Comparison of ENCODE assay signal across 10 cellular contexts in genomic region chr16:56965939-56966515, GRCh38. TPM values are rescaled to one million over a fixed set of nuclear protein-coding genes. Genes with fewer than 3 reads are reported as not detected.
A peak's percentile ranks its signal among the peaks of the same experiment; 100 is the strongest.
DNase-seq lines count a peak whose midpoint lies in the region; ATAC-seq, FAIRE-seq and TF ChIP-seq lines count a peak whose summit lies in the region.
"Had no signal": no experiment of that assay in that cellular context is flagged by ENCODE, and none has a peak within 500 bp of the region (broad histone marks: within the 10 kb centered on the region; RNA-seq: fewer than 3 reads in every experiment).

No MANE protein-coding gene starts in this region.

- peak overlapping the region; percentile 48 for H3K4me3 Mint-ChIP-seq in CD8-positive, alpha-beta T cell
- peak overlapping the region in 2 of 4 donors; percentile 49 to 60 for H3K4me3 Mint-ChIP-seq in IgD-negative memory B cell
- H3K4me3 Mint-ChIP-seq in astrocyte (ENCODE audit: unreplicated experiment) = no peak overlapping the region
- H3K4me3 Mint-ChIP-seq in nephron = no peak overlapping the region
- H3K4me3 Mint-ChIP-seq: WTC11 had no signal

- CTCF ChIA-PET in CD8-positive, alpha-beta T cell (lab: Charles Lee) = interaction anchor here (0.9 to 6.4 kb wide), 22 partner anchors 10 to 202 kb away, joined by 3 to 117 read pairs (median 14); partner anchors contain the start of gene NLRC5

- H3K9me3 Mint-ChIP-seq in CD8-positive, alpha-beta T cell = no peaks in the 10 kb centered on the region
- H3K9me3 Mint-ChIP-seq in IgD-negative memory B cell = no peaks in the 10 kb centered on the region
- H3K9me3 Mint-ChIP-seq in astrocyte (ENCODE audit: unreplicated experiment) = peaks cover 3% of the 10 kb centered on the region
- H3K9me3 Mint-ChIP-seq in nephron = no peaks in the 10 kb centered on the region

- H4K20me1 ChIP-seq in astrocyte (ENCODE audit: insufficient read depth, low read length) = no peaks in the 10 kb centered on the region

- H2AFZ ChIP-seq in astrocyte (ENCODE audit: low read depth, low read length) = peak overlapping the region; percentile 51

- no peak overlapping the region for H3K4me3 ChIP-seq in CD8-positive, alpha-beta T cell (ENCODE audit: low read depth, low read length)
- H3K4me3 ChIP-seq in astrocyte (ENCODE audit: insufficient read depth, low read depth, low read length) = no peak overlapping the region

- TF ChIP-seq CTCF in CD8-positive, alpha-beta T cell (IDR thresholded peaks at IDR 0.05) = no peak
- TF ChIP-seq CTCF in astrocyte (IDR thresholded peaks at IDR 0.05; ENCODE audit: insufficient read depth, low read depth, low read length) (no peak), nephron (IDR thresholded peaks at IDR 0.05; ENCODE audit: unreplicated experiment in 3 of 3) (no peak)

- H3K27ac Mint-ChIP-seq in CD8-positive, alpha-beta T cell = peak overlapping the region; percentile 84
- H3K27ac Mint-ChIP-seq in IgD-negative memory B cell = peak overlapping the region; percentile 78 to 92 (median 90)
- peak overlapping the region; percentile 88 for H3K27ac Mint-ChIP-seq in astrocyte (ENCODE audit: unreplicated experiment)
- H3K27ac Mint-ChIP-seq in nephron = peak overlapping the region; percentile 79 to 94 (median 87)
- H3K27ac Mint-ChIP-seq: WTC11 had no signal

- peaks cover 24% of the 10 kb centered on the region for H3K4me1 Mint-ChIP-seq in CD8-positive, alpha-beta T cell (ENCODE audit: low read depth)
- H3K4me1 Mint-ChIP-seq in IgD-negative memory B cell (peaks cover 19 to 31% (median 27%) of the 10 kb centered on the region in 3 donors), astrocyte (ENCODE audit: low read depth, unreplicated experiment) (peaks cover 14% of the 10 kb centered on the region), nephron (peaks cover 23% of the 10 kb centered on the region)

- ATAC-seq in CD8-positive, alpha-beta T cell = no peak
- no peak for ATAC-seq in HG03108 (IDR thresholded peaks at IDR 0.05; ENCODE audit: unreplicated experiment)
- ATAC-seq: WTC11 had no signal

- no peak for FAIRE-seq in astrocyte (lab: Jason Lieb, UNC)

- DNase-seq in CD8-positive, alpha-beta T cell = no peak
- DNase-seq in astrocyte (ENCODE audit: low read depth) = no peak
- no peak for DNase-seq in stimulated activated CD4-positive, alpha-beta T cell treated with anti-CD3 and anti-CD28 coated beads, Interleukin-4, amount 100 ng/mL, for 4 hours
- DNase-seq in central memory CD4-positive, alpha-beta T cell = no peak
- no peak for DNase-seq in NCI-H1436 treated with DMSO at 0.1 percent for 48 hours (lab: John Stamatoyannopoulos, UW)
- DNase-seq: DMS79 had no signal

- H3K4me2 ChIP-seq in astrocyte (ENCODE audit: low read length) = no peak overlapping the region

- peaks cover 32% of the 10 kb centered on the region for H3K4me1 ChIP-seq in CD8-positive, alpha-beta T cell (ENCODE audit: insufficient read depth, low read length)
- H3K4me1 ChIP-seq in astrocyte (ENCODE audit: insufficient read depth, low read length) = peaks cover 20% of the 10 kb centered on the region

- H3K9me3 ChIP-seq in CD8-positive, alpha-beta T cell (ENCODE audit: low read length) = no peaks in the 10 kb centered on the region
- no peaks in the 10 kb centered on the region for H3K9me3 ChIP-seq in astrocyte (ENCODE audit: insufficient read depth, low read depth, low read length)

- no peaks in the 10 kb centered on the region for H3K79me2 ChIP-seq in astrocyte (ENCODE audit: insufficient read depth, low read length)

- H3K27me3 ChIP-seq in CD8-positive, alpha-beta T cell (ENCODE audit: insufficient read depth, low read length) = no peaks in the 10 kb centered on the region
- no peaks in the 10 kb centered on the region for H3K27me3 ChIP-seq in astrocyte (ENCODE audit: insufficient read depth, low read length)

- no peaks in the 10 kb centered on the region for H3K36me3 Mint-ChIP-seq in CD8-positive, alpha-beta T cell
- H3K36me3 Mint-ChIP-seq in IgD-negative memory B cell (peaks cover under 1% of the 10 kb centered on the region), astrocyte (ENCODE audit: low read depth, unreplicated experiment) (no peaks in the 10 kb centered on the region), nephron (ENCODE audit: low read depth) (no peaks in the 10 kb centered on the region)
- H3K36me3 Mint-ChIP-seq: WTC11 had no signal

- no peaks in the 10 kb centered on the region for H3K27me3 Mint-ChIP-seq in CD8-positive, alpha-beta T cell (ENCODE audit: low read depth)
- H3K27me3 Mint-ChIP-seq in IgD-negative memory B cell (no peaks in the 10 kb centered on the region), astrocyte (ENCODE audit: low read depth, unreplicated experiment) (peaks cover 4% of the 10 kb centered on the region), nephron (ENCODE audit: low read depth) (no peaks in the 10 kb centered on the region)

- no peak overlapping the region for H3K9ac ChIP-seq in astrocyte (ENCODE audit: low read length)

- POLR2A ChIA-PET in CD8-positive, alpha-beta T cell (lab: Charles Lee) = interaction anchor here (0.6 to 2.2 kb wide), 7 partner anchors 10 to 95 kb away, joined by 3 to 9 read pairs (median 4); partner anchors contain the start of gene NLRC5

- H3K27ac ChIP-seq in CD8-positive, alpha-beta T cell (ENCODE audit: low read depth, low read length) = no peak overlapping the region
- no peak overlapping the region for H3K27ac ChIP-seq in astrocyte (ENCODE audit: low read depth, low read length)

- H3K36me3 ChIP-seq in CD8-positive, alpha-beta T cell (ENCODE audit: insufficient read depth, low read length) = no peaks in the 10 kb centered on the region
- no peaks in the 10 kb centered on the region for H3K36me3 ChIP-seq in astrocyte (ENCODE audit: insufficient read depth, low read length)

- intact Hi-C loops in CD8-positive, alpha-beta T cell (cut with DNase I, micrococcal nuclease) = loop anchor here in 1 of 2 experiments (2.0 kb wide), 1 partner anchor 49 kb away; no protein-coding TSS in a partner anchor

RNA-seq across cellular contexts. Expression of gene CETP, which starts 4.3 kb away (rescaled TPM):
- under 1 TPM in 1 of 2 experiments, not detected in 1; 0.19 TPM for total RNA-seq in CD8-positive, alpha-beta T cell
- polyA plus RNA-seq in IgD-negative memory B cell = 0.79 TPM
- total RNA-seq in astrocyte = 0.17 TPM in 1 of 2 replicates, not detected in the other
- total RNA-seq: WTC11 had no signal

RNA-seq across cellular contexts. Expression of gene NLRC5, which starts 23.3 kb away (rescaled TPM):
- total RNA-seq in CD8-positive, alpha-beta T cell = 100 to 1,000 TPM; 670 to 690 TPM
- 134 TPM for polyA plus RNA-seq in IgD-negative memory B cell
- total RNA-seq in astrocyte = 29.9 and 33.1 TPM in 2 replicates

RNA-seq across cellular contexts. Expression of gene HERPUD1, which starts 34.1 kb away (rescaled TPM):
- 100 to 1,000 TPM; 191 to 201 TPM for total RNA-seq in CD8-positive, alpha-beta T cell
- polyA plus RNA-seq in IgD-negative memory B cell = 298 TPM
- total RNA-seq in astrocyte = 234 and 252 TPM in 2 replicates

Comparison
In these comparisons a context has a peak if more than half of its experiments do, and no peak if none do; other contexts are left out.
1. RNA of gene NLRC5, which starts 23.3 kb away (total RNA-seq): 670 to 690 TPM in CD8-positive, alpha-beta T cell; 29.9 to 33.1 TPM in astrocyte; every median in the first group is over 10 times any median in the second.
2. Peak in every context shown above with its lines, with median percentiles within 50 percentile points of each other: H3K27ac Mint-ChIP-seq.